ENCODE assay signal across 1 cellular context in the genomic region with DNA sequence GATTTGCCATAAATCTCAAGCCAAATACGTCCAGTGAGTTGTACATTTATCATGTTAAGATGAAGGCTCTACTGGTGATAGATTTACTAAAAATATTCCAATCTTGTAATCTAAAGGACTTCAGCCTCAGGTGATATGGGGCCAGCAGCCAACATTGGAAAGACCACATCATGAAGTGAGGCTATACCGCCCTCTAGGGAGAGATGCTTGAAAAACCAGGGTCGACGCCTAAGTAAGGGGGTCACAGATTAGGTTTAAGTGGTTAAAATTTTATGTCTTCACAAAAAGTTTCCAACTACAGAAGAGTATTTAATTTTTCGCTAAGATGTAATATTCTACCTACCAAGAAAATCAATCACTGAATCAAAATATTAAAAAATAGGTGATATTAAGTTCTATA.
TF ChIP-seq lines count a peak whose summit lies in the region.

No MANE protein-coding gene starts in this region.

TF ChIP-seq in SK-N-SH treated with all-trans-retinoic acid at 6 μM for 48 hours, 23 proteins besides CTCF, POLR2A, EP300 and RAD21 (continued from another document):
- TF ChIP-seq, protein P1, sequence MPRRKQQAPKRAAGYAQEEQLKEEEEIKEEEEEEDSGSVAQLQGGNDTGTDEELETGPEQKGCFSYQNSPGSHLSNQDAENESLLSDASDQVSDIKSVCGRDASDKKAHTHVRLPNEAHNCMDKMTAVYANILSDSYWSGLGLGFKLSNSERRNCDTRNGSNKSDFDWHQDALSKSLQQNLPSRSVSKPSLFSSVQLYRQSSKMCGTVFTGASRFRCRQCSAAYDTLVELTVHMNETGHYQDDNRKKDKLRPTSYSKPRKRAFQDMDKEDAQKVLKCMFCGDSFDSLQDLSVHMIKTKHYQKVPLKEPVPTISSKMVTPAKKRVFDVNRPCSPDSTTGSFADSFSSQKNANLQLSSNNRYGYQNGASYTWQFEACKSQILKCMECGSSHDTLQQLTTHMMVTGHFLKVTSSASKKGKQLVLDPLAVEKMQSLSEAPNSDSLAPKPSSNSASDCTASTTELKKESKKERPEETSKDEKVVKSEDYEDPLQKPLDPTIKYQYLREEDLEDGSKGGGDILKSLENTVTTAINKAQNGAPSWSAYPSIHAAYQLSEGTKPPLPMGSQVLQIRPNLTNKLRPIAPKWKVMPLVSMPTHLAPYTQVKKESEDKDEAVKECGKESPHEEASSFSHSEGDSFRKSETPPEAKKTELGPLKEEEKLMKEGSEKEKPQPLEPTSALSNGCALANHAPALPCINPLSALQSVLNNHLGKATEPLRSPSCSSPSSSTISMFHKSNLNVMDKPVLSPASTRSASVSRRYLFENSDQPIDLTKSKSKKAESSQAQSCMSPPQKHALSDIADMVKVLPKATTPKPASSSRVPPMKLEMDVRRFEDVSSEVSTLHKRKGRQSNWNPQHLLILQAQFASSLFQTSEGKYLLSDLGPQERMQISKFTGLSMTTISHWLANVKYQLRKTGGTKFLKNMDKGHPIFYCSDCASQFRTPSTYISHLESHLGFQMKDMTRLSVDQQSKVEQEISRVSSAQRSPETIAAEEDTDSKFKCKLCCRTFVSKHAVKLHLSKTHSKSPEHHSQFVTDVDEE (CRISPR knock-in tag; IDR thresholded peaks at IDR 0.05), result no peak
- no peak for TF ChIP-seq GLIS3 (CRISPR knock-in tag; IDR thresholded peaks at IDR 0.05)
